27 cellular contexts compared by ENCODE assay signal in genomic region chr1:150383629-150384318, GRCh38. TPM values are rescaled to one million over a fixed set of nuclear protein-coding genes. Genes with fewer than 3 reads are reported as not detected.
DNase-seq lines count a peak whose midpoint lies in the region; ATAC-seq and TF ChIP-seq lines count a peak whose summit lies in the region.
"Had no signal": no experiment of that assay in that cellular context is flagged by ENCODE, and none has a peak within 500 bp of the region (broad histone marks: within the 10 kb centered on the region; RNA-seq: fewer than 3 reads in every experiment).

No MANE protein-coding gene starts in this region.

- intact Hi-C loops in thyroid gland (cut with DNase I) = no loop called here

- TF ChIP-seq CTCF in thyroid gland (IDR thresholded peaks at IDR 0.05) = no peak

- peaks cover 5% of the 10 kb centered on the region for H3K36me3 Mint-ChIP-seq in activated CD4-positive, alpha-beta T cell treated with anti-CD3 and anti-CD28 coated beads, Interleukin-2, amount 10 ng/mL, durations not matched to agents 7 days and 5 days (ENCODE audit: low read depth)
- peaks cover 3% of the 10 kb centered on the region for H3K36me3 Mint-ChIP-seq in T-helper 17 cell (ENCODE audit: low read depth)
- H3K36me3 Mint-ChIP-seq: IgD-negative memory B cell; natural killer cell treated with Interleukin-12 subunit alpha and Interleukin-12 subunit beta and Interleukin-15 and Interleukin-18, amount 100 ng/mL, for 72 hours had no signal

- H3K27ac Mint-ChIP-seq in activated CD4-positive, alpha-beta T cell treated with anti-CD3 and anti-CD28 coated beads, Interleukin-2, amount 10 ng/mL, durations not matched to agents 7 days and 5 days = peak overlapping the region; percentile 16
- H3K27ac Mint-ChIP-seq in T-helper 17 cell = peak overlapping the region; percentile 32
- H3K27ac Mint-ChIP-seq: activated CD4-positive, alpha-beta memory T cell treated with anti-CD3 and anti-CD28 coated beads, Interleukin-2, amount 10 ng/mL, durations not matched to agents 7 days and 5 days; activated naive CD8-positive, alpha-beta T cell treated with anti-CD3 and anti-CD28 coated beads for 36 hours; endodermal cell; natural killer cell treated with Interleukin-12 subunit alpha and Interleukin-12 subunit beta and Interleukin-15 and Interleukin-18, amount 100 ng/mL, for 72 hours had no signal

- no peaks in the 10 kb centered on the region for H3K27me3 Mint-ChIP-seq in activated CD4-positive, alpha-beta T cell treated with anti-CD3 and anti-CD28 coated beads, Interleukin-2, amount 10 ng/mL, durations not matched to agents 7 days and 5 days
- H3K27me3 Mint-ChIP-seq in T-helper 17 cell = no peaks in the 10 kb centered on the region
- H3K27me3 Mint-ChIP-seq: activated CD4-positive, alpha-beta memory T cell treated with anti-CD3 and anti-CD28 coated beads, Interleukin-2, amount 10 ng/mL, durations not matched to agents 7 days and 5 days; activated naive CD8-positive, alpha-beta T cell treated with anti-CD3 and anti-CD28 coated beads for 36 hours; IgD-negative memory B cell; natural killer cell treated with Interleukin-12 subunit alpha and Interleukin-12 subunit beta and Interleukin-15 and Interleukin-18, amount 100 ng/mL, for 72 hours had no signal

- H3K9me3 ChIP-seq in T-helper 17 cell (ENCODE audit: control insufficient read depth, low read length, poor library complexity, severe bottlenecking) (no peaks in the 10 kb centered on the region), thyroid gland (no peaks in the 10 kb centered on the region)
- H3K9me3 ChIP-seq: esophagus muscularis mucosa, heart right ventricle, lower lobe of right lung, ovary had no signal

- H3K4me3 ChIP-seq in thyroid gland (replicated peaks in 1 of 3) = no peak overlapping the region
- H3K4me3 ChIP-seq: esophagus muscularis mucosa, heart right ventricle, lower lobe of right lung, ovary, skin epidermis had no signal

- peaks cover 7% of the 10 kb centered on the region in 2 donors for H3K4me1 ChIP-seq in thyroid gland

- no peak overlapping the region for H3K27ac ChIP-seq in thyroid gland
- H3K27ac ChIP-seq: esophagus muscularis mucosa, lower lobe of right lung, ovary had no signal

- H3K9me3 Mint-ChIP-seq in activated CD4-positive, alpha-beta T cell treated with anti-CD3 and anti-CD28 coated beads, Interleukin-2, amount 10 ng/mL, durations not matched to agents 7 days and 5 days = no peaks in the 10 kb centered on the region
- H3K9me3 Mint-ChIP-seq: activated CD4-positive, alpha-beta memory T cell treated with anti-CD3 and anti-CD28 coated beads, Interleukin-2, amount 10 ng/mL, durations not matched to agents 7 days and 5 days; endodermal cell; IgD-negative memory B cell; natural killer cell treated with Interleukin-12 subunit alpha and Interleukin-12 subunit beta and Interleukin-15 and Interleukin-18, amount 100 ng/mL, for 72 hours had no signal

- no peak for DNase-seq in activated CD4-positive, alpha-beta T cell treated with anti-CD3 and anti-CD28 coated beads, Interleukin-2, amount 10 ng/mL, durations not matched to agents 7 days and 5 days
- no peak for DNase-seq in activated CD4-positive, alpha-beta T cell treated with anti-CD3 and anti-CD28 coated beads, Interleukin-2, amount 50 U/mL, for 1 hour
- DNase-seq in T-helper 17 cell (no peak), left lobe of liver (ENCODE audit: low spot score) (no peak), renal cortical epithelial cell (ENCODE audit: low read depth) (peak; percentile 28), thyroid gland (no peak), superior temporal gyrus (ENCODE audit: extremely low spot score) (no peak), kidney glomerular epithelial cell (lab: John Stamatoyannopoulos, UW) (no peak)
- DNase-seq: activated CD4-positive, alpha-beta memory T cell treated with anti-CD3 and anti-CD28 coated beads, Interleukin-2, amount 10 ng/mL, durations not matched to agents 7 days and 5 days; activated naive CD8-positive, alpha-beta T cell treated with anti-CD3 and anti-CD28 coated beads for 36 hours; caudate nucleus; endodermal cell; foreskin melanocyte; heart right ventricle; lower lobe of right lung; NCI-H146; NCI-H446; NCI-H82; ovary; retina; stimulated activated naive CD4-positive, alpha-beta T cell treated with Interleukin-2 at 50 U/mL for 16 hours; T-helper 1 cell had no signal

- peaks cover 29% of the 10 kb centered on the region for H3K4me1 Mint-ChIP-seq in activated CD4-positive, alpha-beta T cell treated with anti-CD3 and anti-CD28 coated beads, Interleukin-2, amount 10 ng/mL, durations not matched to agents 7 days and 5 days
- peaks cover 31% of the 10 kb centered on the region for H3K4me1 Mint-ChIP-seq in T-helper 17 cell

- H3K36me3 ChIP-seq in thyroid gland = no peaks in the 10 kb centered on the region
- H3K36me3 ChIP-seq: esophagus muscularis mucosa, lower lobe of right lung, ovary had no signal

- no peak overlapping the region for H3K4me3 Mint-ChIP-seq in activated CD4-positive, alpha-beta T cell treated with anti-CD3 and anti-CD28 coated beads, Interleukin-2, amount 10 ng/mL, durations not matched to agents 7 days and 5 days
- H3K4me3 Mint-ChIP-seq in T-helper 17 cell = no peak overlapping the region
- H3K4me3 Mint-ChIP-seq: activated CD4-positive, alpha-beta memory T cell treated with anti-CD3 and anti-CD28 coated beads, Interleukin-2, amount 10 ng/mL, durations not matched to agents 7 days and 5 days; activated naive CD8-positive, alpha-beta T cell treated with anti-CD3 and anti-CD28 coated beads for 36 hours; CD14-positive monocyte; endodermal cell; IgD-negative memory B cell; natural killer cell treated with Interleukin-12 subunit alpha and Interleukin-12 subunit beta and Interleukin-15 and Interleukin-18, amount 100 ng/mL, for 72 hours had no signal

- ATAC-seq in T-helper 17 cell = no peak
- ATAC-seq in left lobe of liver = peak; percentile 54
- ATAC-seq: heart right ventricle; lower lobe of right lung; natural killer cell treated with Interleukin-12 subunit alpha and Interleukin-12 subunit beta and Interleukin-15 and Interleukin-18, amount 100 ng/mL, for 72 hours had no signal

- POLR2A ChIA-PET in activated CD4-positive, alpha-beta T cell treated with anti-CD3 and anti-CD28 coated beads, Interleukin-2, amount 10 ng/mL, durations not matched to agents 7 days and 5 days (lab: Charles Lee) = no interaction called here

- no peak for TF ChIP-seq POLR2A in thyroid gland (IDR thresholded peaks at IDR 0.05)

- CTCF ChIA-PET in activated CD4-positive, alpha-beta T cell treated with anti-CD3 and anti-CD28 coated beads, Interleukin-2, amount 10 ng/mL, durations not matched to agents 7 days and 5 days (lab: Charles Lee) = interaction anchor here (0.6 to 0.7 kb wide), 2 partner anchors 22 to 151 kb away, joined by 3 read pairs; no protein-coding TSS in a partner anchor

- 49 to 50% methylated on average over 3 of the region's 3 CpGs for WGBS in thyroid gland, 2 donors

- H3K27me3 ChIP-seq in thyroid gland = no peaks in the 10 kb centered on the region
- H3K27me3 ChIP-seq: esophagus muscularis mucosa, heart right ventricle, ovary had no signal

RNA-seq across cellular contexts. Expression of gene RPRD2, which starts 19.8 kb away (rescaled TPM):
- 10 to 100 TPM; 36.4 to 43.6 TPM for total RNA-seq in activated CD4-positive, alpha-beta T cell treated with anti-CD3 and anti-CD28 coated beads, Interleukin-2, amount 10 ng/mL, durations not matched to agents 7 days and 5 days
- 10 to 100 TPM; 36.2 to 38.7 TPM for total RNA-seq in T-helper 17 cell
- total RNA-seq in left lobe of liver = 12.8 TPM
- 7.8 and 19.4 TPM in 2 replicates for total RNA-seq in renal cortical epithelial cell
- total RNA-seq in thyroid gland = 10 to 100 TPM; 26.1 to 39.9 (median 31.6) TPM
